10 cellular contexts compared by ENCODE assay signal in the genomic region with DNA sequence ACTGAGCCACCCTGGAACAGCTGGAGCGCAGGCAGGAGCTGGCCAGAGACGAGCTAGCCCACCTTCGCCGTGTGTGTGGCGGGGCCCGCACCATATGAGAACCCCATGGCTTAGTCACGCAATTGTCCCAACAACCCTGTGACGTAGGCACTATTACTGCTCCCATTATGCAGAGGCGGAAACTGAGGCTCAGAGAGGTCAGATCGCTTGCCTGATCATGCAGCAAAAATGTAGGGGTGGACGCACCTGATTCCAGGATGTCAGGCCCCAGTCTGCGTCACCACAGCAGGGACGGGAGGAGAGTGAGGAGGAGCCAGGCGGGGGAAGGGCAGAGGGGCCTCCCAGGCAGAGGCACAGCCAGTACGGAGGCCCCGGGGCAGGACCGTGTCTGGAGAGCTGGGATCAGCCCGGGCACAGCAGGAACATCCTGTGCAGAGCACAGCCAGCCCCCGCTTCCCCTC. TPM values are rescaled to one million over a fixed set of nuclear protein-coding genes. Genes with fewer than 3 reads are reported as not detected.
DNase-seq lines count a peak whose midpoint lies in the region; TF ChIP-seq lines count a peak whose summit lies in the region.
"Had no signal": no experiment of that assay in that cellular context is flagged by ENCODE, and none has a peak within 500 bp of the region (broad histone marks: within the 10 kb centered on the region; RNA-seq: fewer than 3 reads in every experiment).

No MANE protein-coding gene starts in this region.

- H3K27me3 ChIP-seq in iPS-18a (ENCODE audit: control insufficient read depth, insufficient read depth, low read length) (no peaks in the 10 kb centered on the region), sigmoid colon (no peaks in the 10 kb centered on the region)
- H3K27me3 ChIP-seq: cardiac muscle cell had no signal

- no peaks in the 10 kb centered on the region for H3K9me3 ChIP-seq in iPS-18a (ENCODE audit: control insufficient read depth, low read depth, low read length)
- H3K9me3 ChIP-seq in sigmoid colon = peaks cover 0 to 2% (median 0%) of the 10 kb centered on the region in 4 donors

- 77 to 91% methylated on average over 19 of the region's 19 CpGs for WGBS in sigmoid colon, 2 donors

- intact Hi-C loops in sigmoid colon (cut with DNase I) = no loop called here

- TF ChIP-seq POLR2A in sigmoid colon (IDR thresholded peaks at IDR 0.05) = no peak

- H3K4me3 ChIP-seq in GM12865 (ENCODE audit: low read depth, low read length) (no peak overlapping the region), iPS-18a (ENCODE audit: low read length) (no peak overlapping the region), sigmoid colon (no peak overlapping the region)
- H3K4me3 ChIP-seq: cardiac muscle cell had no signal

- H3K36me3 ChIP-seq in iPS-18a (ENCODE audit: control insufficient read depth, low read depth, low read length) (no peaks in the 10 kb centered on the region), sigmoid colon (peaks cover 0 to 15% (median 12%) of the 10 kb centered on the region in 4 donors)
- H3K36me3 ChIP-seq: cardiac muscle cell had no signal

- no peak for TF ChIP-seq CTCF in GM12865 (IDR thresholded peaks at IDR 0.05; ENCODE audit: insufficient read depth, low read depth, low read length, missing control alignments)
- no peak for TF ChIP-seq CTCF in sigmoid colon (IDR thresholded peaks at IDR 0.05)

- peak in 2 of 4 donors; percentile 59 to 77 for TF ChIP-seq EP300 in sigmoid colon (IDR thresholded peaks at IDR 0.05)

- H3K27ac ChIP-seq in iPS-18a (ENCODE audit: low read length) = peak overlapping the region; percentile 38
- H3K27ac ChIP-seq in sigmoid colon = peak overlapping the region; percentile 34 to 97 (median 78)
- H3K27ac ChIP-seq: cardiac muscle cell had no signal

- H3K4me1 ChIP-seq in iPS-18a (ENCODE audit: control insufficient read depth, low read depth, low read length) (peaks cover 19% of the 10 kb centered on the region), sigmoid colon (peaks cover 2 to 61% (median 55%) of the 10 kb centered on the region in 4 donors)
- H3K4me1 ChIP-seq: Caco-2 had no signal

- H3K9ac ChIP-seq in iPS-18a (ENCODE audit: low read length) = no peak overlapping the region

- DNase-seq in GM12865 (ENCODE audit: low read depth) (peak; percentile 47), brain pericyte (ENCODE audit: low read depth, low spot score) (peak; percentile 83), sigmoid colon (no peak), SKM-1 (lab: John Stamatoyannopoulos, UW; ENCODE audit: unreplicated experiment) (no peak), COLO668 (lab: John Stamatoyannopoulos, UW; ENCODE audit: unreplicated experiment) (no peak), putamen (ENCODE audit: low spot score) (no peak)
- DNase-seq in stimulated activated CD4-positive, alpha-beta T cell treated with anti-CD3 and anti-CD28 coated beads, Interleukin-2, amount 100 ng/mL, for 24 hours = no peak
- DNase-seq: Caco-2 had no signal

RNA-seq across cellular contexts. Expression of a gene that starts 16.8 kb away (rescaled TPM):
- 10 to 100 TPM; 27.8 to 68.7 (median 44.2) TPM for total RNA-seq in sigmoid colon
- 10 to 100 TPM in 2 of 3 donors, 1 to 10 TPM in 1; 7.8 to 21.0 (median 11.6) TPM for polyA plus RNA-seq in sigmoid colon

RNA-seq across cellular contexts. Expression of a gene that starts 24.7 kb away (rescaled TPM):
- total RNA-seq in sigmoid colon = 1 to 10 TPM in 1 of 4 donors, under 1 TPM in 2, not detected in 1; 0.33 to 2.8 (median 0.36) TPM
- 100 to 1,000 TPM; 158 to 245 (median 168) TPM for polyA plus RNA-seq in sigmoid colon

RNA-seq across cellular contexts. Expression of a gene that starts 56.8 kb away (rescaled TPM):
- total RNA-seq in sigmoid colon = 10 to 100 TPM; 15.5 to 23.9 (median 23.4) TPM
- 10 to 100 TPM in 1 of 3 donors, 1 to 10 TPM in 2; 6.2 to 20.5 (median 9.0) TPM for polyA plus RNA-seq in sigmoid colon

Comparison
In these comparisons a context has a peak if more than half of its experiments do, and no peak if none do; other contexts are left out.
1. DNase-seq: peak in GM12865 (single experiment) and brain pericyte (single experiment); none in sigmoid colon (single experiment), SKM-1 (single experiment), COLO668 (single experiment), stimulated activated CD4-positive, alpha-beta T cell treated with anti-CD3 and anti-CD28 coated beads, Interleukin-2, amount 100 ng/mL, for 24 hours (0 of 2) and putamen (single experiment).